ENCODE assay signal across 1 cellular context in genomic region chr2:219111375-219112069, GRCh38.
TF ChIP-seq lines count a peak whose summit lies in the region.

No MANE protein-coding gene starts in this region.

TF ChIP-seq in HepG2, 621 proteins besides CTCF, POLR2A, EP300 and RAD21 (continued from another document and continues in another):
- TF ChIP-seq ZNF580 (CRISPR knock-in tag; IDR thresholded peaks at IDR 0.05; ENCODE audit: borderline replicate concordance, low read depth) (peak; percentile 24; the same call in 1 of the 2 replicates), ZBTB49 (CRISPR knock-in tag; IDR thresholded peaks at IDR 0.05; ENCODE audit: borderline replicate concordance) (no peak), ZNF33A (CRISPR knock-in tag; IDR thresholded peaks at IDR 0.05; ENCODE audit: borderline replicate concordance) (no peak), ZNF280D (CRISPR knock-in tag; IDR thresholded peaks at IDR 0.05) (peak; percentile 79; the same call in 1 of the 2 replicates), BCL6 (CRISPR knock-in tag; IDR thresholded peaks at IDR 0.05) (peak; percentile 93), NFKB2 (CRISPR knock-in tag; IDR thresholded peaks at IDR 0.05; ENCODE audit: borderline replicate concordance) (0 out of 2 replicates have a peak, but pooled peaks have one; percentile 63), ZMYM2 (CRISPR knock-in tag; IDR thresholded peaks at IDR 0.05) (peak; percentile 64; the same call in 1 of the 2 replicates), NFIB (CRISPR knock-in tag; IDR thresholded peaks at IDR 0.05; ENCODE audit: borderline replicate concordance) (no peak), ZSCAN12 (CRISPR knock-in tag; IDR thresholded peaks at IDR 0.05) (no peak), ZFP90 (CRISPR knock-in tag; IDR thresholded peaks at IDR 0.05; ENCODE audit: borderline replicate concordance) (peak; percentile 75; the same call in 1 of the 2 replicates), ZNF720 (CRISPR knock-in tag; IDR thresholded peaks at IDR 0.05) (no peak), ZBTB40 (IDR thresholded peaks at IDR 0.05) (no peak), ZBTB40 (CRISPR knock-in tag; IDR thresholded peaks at IDR 0.05) (peak; percentile 93), RBM22 (optimal IDR thresholded peaks at IDR 0.05; ENCODE audit: low read length) (peak; percentile 70), HINFP (CRISPR knock-in tag; IDR thresholded peaks at IDR 0.05; ENCODE audit: low read depth) (no peak), CEBPB (IDR thresholded peaks at IDR 0.05; ENCODE audit: borderline replicate concordance, low read depth, low read length) (no peak), PHB2 (IDR thresholded peaks at IDR 0.05; ENCODE audit: partially characterized antibody) (no peak), TSC22D2 (CRISPR knock-in tag; IDR thresholded peaks at IDR 0.05; ENCODE audit: borderline replicate concordance) (no peak), CEBPZ (IDR thresholded peaks at IDR 0.05; ENCODE audit: low read length) (no peak), ZNF83 (CRISPR knock-in tag; IDR thresholded peaks at IDR 0.05; ENCODE audit: borderline replicate concordance) (no peak), TCF12 (IDR thresholded peaks at IDR 0.05) (no peak), TCF12 (CRISPR knock-in tag; IDR thresholded peaks at IDR 0.05) (no peak), FOSL2 (CRISPR knock-in tag; IDR thresholded peaks at IDR 0.05) (peak; percentile 56), ZFP91 (CRISPR knock-in tag; IDR thresholded peaks at IDR 0.05; ENCODE audit: borderline replicate concordance) (peak; percentile 56; the same call in 1 of the 2 replicates), YEATS2 (CRISPR knock-in tag; IDR thresholded peaks at IDR 0.05; ENCODE audit: borderline replicate concordance) (no peak; the same call in 1 of the 2 replicates), ZFP36L2 (CRISPR knock-in tag; IDR thresholded peaks at IDR 0.05) (no peak), GMEB1 (CRISPR knock-in tag; IDR thresholded peaks at IDR 0.05; ENCODE audit: borderline replicate concordance) (no peak), BRD4 (CRISPR knock-in tag; IDR thresholded peaks at IDR 0.05) (no peak), ZNF382 (CRISPR knock-in tag; IDR thresholded peaks at IDR 0.05; ENCODE audit: borderline replicate concordance) (no peak), HOXA5 (CRISPR knock-in tag; IDR thresholded peaks at IDR 0.05) (peak; percentile 81), ZNF619 (CRISPR knock-in tag; IDR thresholded peaks at IDR 0.05) (peak; percentile 71; the same call in 1 of the 2 replicates)
